ENCODE assay signal across 1 cellular context in the genomic region with DNA sequence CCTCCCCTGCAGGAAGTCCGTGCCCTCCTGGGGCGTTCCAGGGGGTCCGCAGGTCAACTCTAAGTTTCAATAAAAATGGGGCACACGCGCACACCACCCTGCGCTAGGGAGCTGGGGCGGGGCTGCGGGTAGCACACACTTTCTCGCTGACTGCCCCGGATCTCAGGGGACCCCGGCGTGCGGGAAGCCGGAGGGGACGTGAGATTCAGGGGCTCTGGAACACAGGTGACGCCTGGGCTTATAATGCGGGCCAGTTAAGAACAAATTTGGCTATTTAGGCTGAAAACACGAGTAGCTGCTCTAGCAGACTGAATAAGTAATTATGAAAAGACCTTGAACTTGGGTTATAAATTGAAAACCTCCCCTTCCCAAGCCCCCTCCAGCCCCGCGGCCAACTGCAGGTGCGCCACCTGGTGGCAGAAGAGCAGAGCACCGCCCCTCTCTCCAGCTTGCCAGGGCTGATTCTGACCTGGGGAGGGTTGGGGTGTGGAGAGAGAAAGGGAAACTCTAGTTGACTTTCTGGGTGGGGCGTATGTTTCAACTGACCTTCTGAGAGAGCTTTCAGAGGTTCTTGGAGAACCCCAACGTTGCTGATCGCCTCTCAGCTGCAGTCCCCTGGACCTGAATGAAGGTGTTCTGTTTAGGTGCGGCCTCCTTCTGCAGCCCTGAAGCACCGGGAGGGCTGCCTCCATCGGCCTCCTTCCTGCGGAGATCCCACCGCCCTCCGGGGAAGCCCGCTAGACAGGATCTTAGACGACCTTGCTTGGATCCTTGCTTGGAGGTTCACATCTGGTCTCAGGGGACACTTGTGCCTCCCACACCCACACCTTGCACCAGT.
TF ChIP-seq lines count a peak whose summit lies in the region.

No MANE protein-coding gene starts in this region.

TF ChIP-seq in endothelial cell of umbilical vein, 7 proteins besides CTCF, POLR2A, EP300 and RAD21:
- no peak for TF ChIP-seq POLR2AphosphoS5 (IDR thresholded peaks at IDR 0.05; ENCODE audit: insufficient read depth, low read depth, low read length)
- TF ChIP-seq JUN (IDR thresholded peaks at IDR 0.05; ENCODE audit: borderline replicate concordance, insufficient read depth, insufficient read length, low read depth) = no peak
- no peak for TF ChIP-seq MYC (IDR thresholded peaks at IDR 0.05; ENCODE audit: low read depth, low read length)
- TF ChIP-seq FOS (IDR thresholded peaks at IDR 0.05; ENCODE audit: borderline replicate concordance, insufficient read depth, low read length) = no peak
- TF ChIP-seq GATA2 (IDR thresholded peaks at IDR 0.05; ENCODE audit: insufficient read depth, insufficient read length, low read depth, low read length) = no peak
- no peak for TF ChIP-seq MAX (IDR thresholded peaks at IDR 0.05; ENCODE audit: insufficient read depth, insufficient read length)
- TF ChIP-seq EZH2 (IDR thresholded peaks at IDR 0.05; ENCODE audit: borderline replicate concordance, low read depth, low read length, severe bottlenecking) = no peak
